ENCODE assay signal across 9 cellular contexts in the genomic region with DNA sequence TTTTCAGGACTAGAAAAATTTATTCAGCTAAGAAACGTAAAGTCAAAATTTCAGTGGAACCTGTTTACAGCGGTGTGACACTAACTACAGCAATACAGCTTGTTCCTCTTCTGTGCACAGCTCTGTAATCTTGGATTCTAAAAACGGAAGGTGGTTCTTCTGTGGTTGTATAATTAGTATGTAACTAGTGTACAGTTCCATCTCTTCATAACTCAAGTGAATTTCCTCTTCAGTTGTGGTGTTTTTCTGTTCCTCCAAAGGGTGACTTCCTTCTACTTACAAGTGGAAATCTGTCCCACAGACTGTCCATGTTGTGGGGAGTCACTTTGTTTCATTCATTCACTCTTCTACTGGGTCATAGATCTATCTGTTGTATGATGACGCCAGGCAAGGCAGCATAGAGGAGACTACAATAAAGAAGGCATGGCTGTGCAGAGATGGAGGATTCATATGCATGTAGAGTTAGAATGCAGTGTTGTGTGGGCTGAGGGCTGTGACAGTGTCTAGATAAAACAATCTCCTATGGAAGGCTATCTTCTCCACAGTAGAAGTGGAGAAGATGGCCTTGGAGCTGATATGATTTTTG. TPM values are rescaled to one million over a fixed set of nuclear protein-coding genes. Genes with fewer than 3 reads are reported as not detected.
DNase-seq lines count a peak whose midpoint lies in the region; ATAC-seq and TF ChIP-seq lines count a peak whose summit lies in the region.
"Had no signal": no experiment of that assay in that cellular context is flagged by ENCODE, and none has a peak within 500 bp of the region (broad histone marks: within the 10 kb centered on the region; RNA-seq: fewer than 3 reads in every experiment).

No MANE protein-coding gene starts in this region.

- ATAC-seq in GM21367 (IDR thresholded peaks at IDR 0.05; ENCODE audit: unreplicated experiment) (peak; percentile 78), HG03432 (IDR thresholded peaks at IDR 0.05; ENCODE audit: unreplicated experiment) (peak; percentile 84), left colon (no peak)

- peaks cover 50% of the 10 kb centered on the region for H3K36me3 Mint-ChIP-seq in activated T-helper 1 cell treated with anti-CD3 and anti-CD28 coated beads, Interleukin-12 subunit alpha, Interleukin-12 subunit beta, Interleukin-2, Interleukin-4 antibody, amounts not matched to agents 30 ng/mL and 10 ng/mL and 1 ng/mL, durations not matched to agents 14 hours and 24 hours and 36 hours (ENCODE audit: low read depth)

- no peaks in the 10 kb centered on the region for H3K9me3 Mint-ChIP-seq in activated T-helper 1 cell treated with anti-CD3 and anti-CD28 coated beads, Interleukin-12 subunit alpha, Interleukin-12 subunit beta, Interleukin-2, Interleukin-4 antibody, amounts not matched to agents 30 ng/mL and 10 ng/mL and 1 ng/mL, durations not matched to agents 14 hours and 24 hours and 36 hours

- H3K27me3 Mint-ChIP-seq in activated T-helper 1 cell treated with anti-CD3 and anti-CD28 coated beads, Interleukin-12 subunit alpha, Interleukin-12 subunit beta, Interleukin-2, Interleukin-4 antibody, amounts not matched to agents 30 ng/mL and 10 ng/mL and 1 ng/mL, durations not matched to agents 14 hours and 24 hours and 36 hours (ENCODE audit: insufficient read depth) = no peaks in the 10 kb centered on the region

- no peak for TF ChIP-seq CTCF in GM12864 (IDR thresholded peaks at IDR 0.05; ENCODE audit: low read depth, low read length, missing control alignments)

- intact Hi-C loops in activated T-helper 1 cell treated with anti-CD3 and anti-CD28 coated beads, Interleukin-12 subunit alpha, Interleukin-12 subunit beta, Interleukin-2, Interleukin-4 antibody, amounts not matched to agents 30 ng/mL and 10 ng/mL and 1 ng/mL, durations not matched to agents 14 hours and 24 hours and 36 hours (cut with micrococcal nuclease) = no loop called here
- intact Hi-C loops in left colon (cut with DNase I, micrococcal nuclease) = no loop called here

- H3K27ac ChIP-seq in caudate nucleus (ENCODE audit: low read depth, low read length) = no peak overlapping the region

- DNase-seq in GM12864 (ENCODE audit: low read depth) (peak; percentile 62), left colon (no peak), caudate nucleus (lab: John Stamatoyannopoulos, UW) (no peak), activated gamma-delta T cell treated with Interleukin-2 at 50 U/mL for 16 hours (no peak)
- no peak for DNase-seq in activated T-helper 1 cell treated with anti-CD3 and anti-CD28 coated beads, Interleukin-12 subunit alpha, Interleukin-12 subunit beta, Interleukin-2, Interleukin-4 antibody, amounts not matched to agents 30 ng/mL and 10 ng/mL and 1 ng/mL, durations not matched to agents 14 hours and 24 hours and 36 hours (ENCODE audit: low spot score)
- no peak for DNase-seq in activated T-cell treated with anti-CD3 and anti-CD28 coated beads, Interleukin-2, amount 50 U/mL, for 48 hours

- H3K4me3 Mint-ChIP-seq in activated T-helper 1 cell treated with anti-CD3 and anti-CD28 coated beads, Interleukin-12 subunit alpha, Interleukin-12 subunit beta, Interleukin-2, Interleukin-4 antibody, amounts not matched to agents 30 ng/mL and 10 ng/mL and 1 ng/mL, durations not matched to agents 14 hours and 24 hours and 36 hours = peak overlapping the region; percentile 4

- H3K4me3 ChIP-seq in GM12864 (ENCODE audit: low read depth, low read length) = no peak overlapping the region; the same call in 1 of the 2 replicates

- H3K27ac Mint-ChIP-seq in activated T-helper 1 cell treated with anti-CD3 and anti-CD28 coated beads, Interleukin-12 subunit alpha, Interleukin-12 subunit beta, Interleukin-2, Interleukin-4 antibody, amounts not matched to agents 30 ng/mL and 10 ng/mL and 1 ng/mL, durations not matched to agents 14 hours and 24 hours and 36 hours = peak overlapping the region; percentile 68

- H3K4me1 Mint-ChIP-seq in activated T-helper 1 cell treated with anti-CD3 and anti-CD28 coated beads, Interleukin-12 subunit alpha, Interleukin-12 subunit beta, Interleukin-2, Interleukin-4 antibody, amounts not matched to agents 30 ng/mL and 10 ng/mL and 1 ng/mL, durations not matched to agents 14 hours and 24 hours and 36 hours (ENCODE audit: low read depth) = peaks cover 92% of the 10 kb centered on the region

RNA-seq across cellular contexts. Expression of a gene that starts 5.4 kb away (rescaled TPM):
- total RNA-seq in activated T-helper 1 cell treated with anti-CD3 and anti-CD28 coated beads, Interleukin-12 subunit alpha, Interleukin-12 subunit beta, Interleukin-2, Interleukin-4 antibody, amounts not matched to agents 30 ng/mL and 10 ng/mL and 1 ng/mL, durations not matched to agents 14 hours and 24 hours and 36 hours = 38.8 and 40.2 TPM in 2 replicates
- 1 to 10 TPM; 2.0 to 3.4 TPM for total RNA-seq in left colon
- total RNA-seq: NCI-H460 had no signal
